ENCODE assay signal across 30 cellular contexts in genomic region chr9:34963577-34963976, GRCh38. TPM values are rescaled to one million over a fixed set of nuclear protein-coding genes. Genes with fewer than 3 reads are reported as not detected.
"Had no signal": no experiment of that assay in that cellular context is flagged by ENCODE, and none has a peak within 500 bp of the region (broad histone marks: within the 10 kb centered on the region; RNA-seq: fewer than 3 reads in every experiment).

No MANE protein-coding gene starts in this region.

- H3K27ac ChIP-seq: brain microvascular endothelial cell, cardiac muscle cell, SJCRH30, SK-N-MC, WERI-Rb-1 had no signal

- H3K9me3 ChIP-seq: SJCRH30 had no signal

- DNase-seq: activated CD4-positive, alpha-beta memory T cell treated with anti-CD3 and anti-CD28 coated beads, Interleukin-2, amount 10 ng/mL, durations not matched to agents 7 days and 5 days; activated CD4-positive, alpha-beta T cell treated with anti-CD3 and anti-CD28 coated beads for 1 hour; activated CD4-positive, alpha-beta T cell treated with anti-CD3 and anti-CD28 coated beads for 48 hours; activated CD4-positive, CD25-positive, alpha-beta regulatory T cell; activated effector memory CD4-positive, alpha-beta T cell treated with Interleukin-2 at 50 U/mL for 16 hours; activated naive CD4-positive, alpha-beta T cell treated with anti-CD3 and anti-CD28 coated beads, Interleukin-2, amount 10 ng/mL, durations not matched to agents 7 days and 5 days; activated naive CD8-positive, alpha-beta T cell treated with anti-CD3 and anti-CD28 coated beads, Interleukin-2, amount 50 U/mL, for 24 hours; activated T-cell treated with anti-CD3 and anti-CD28 coated beads, Interleukin-2, amount 50 U/mL, for 4 hours; anterior cingulate cortex; brain microvascular endothelial cell; NCI-H1105; NCI-H1417 treated with DMSO at 0.1 percent for 48 hours; NCI-H187 treated with DMSO at 0.1 percent for 48 hours; NCI-H2081 treated with DMSO at 0.1 percent for 48 hours; NCI-H345; NCI-H524 treated with DMSO at 0.1 percent for 48 hours; SHP77; SJCRH30; T1000; WERI-Rb-1 had no signal

- H3K27me3 ChIP-seq: SJCRH30 had no signal

- H3K36me3 ChIP-seq: brain microvascular endothelial cell, cardiac muscle cell, SJCRH30, WERI-Rb-1 had no signal

- H3K4me1 ChIP-seq: SJCRH30 had no signal

- FAIRE-seq: K562 had no signal

- H3K4me3 ChIP-seq: cardiac muscle cell, K562, SJCRH30, SK-N-MC had no signal

- ATAC-seq: activated naive CD8-positive, alpha-beta T cell treated with anti-CD3 and anti-CD28 coated beads, Interleukin-2, amount 50 U/mL, for 24 hours; activated T-cell treated with anti-CD3 and anti-CD28 coated beads, Interleukin-2, amount 50 U/mL, for 4 hours; K562; Panc1 had no signal

RNA-seq across cellular contexts. Expression of gene PHF24, which starts 5.5 kb away (rescaled TPM):
- total RNA-seq: activated CD4-positive, alpha-beta memory T cell treated with anti-CD3 and anti-CD28 coated beads, Interleukin-2, amount 10 ng/mL, durations not matched to agents 7 days and 5 days; activated CD8-positive, alpha-beta memory T cell treated with anti-CD3 and anti-CD28 coated beads for 36 hours; K562; M059J; NCI-H460; RPMI7951; SJCRH30; T-helper 1 cell treated with Interleukin-12 subunit alpha and Interleukin-12 subunit beta and Interleukin-4 antibody, amounts not matched to agents 30 ng/mL and 1 ng/mL, for 36 hours; T-helper 2 cell treated with Interferon-gamma antibody and Interleukin-4, amounts not matched to agents 100 ng/mL and 5 ng/mL, for 36 hours had no signal
